32 cellular contexts compared by ENCODE assay signal in the genomic region with DNA sequence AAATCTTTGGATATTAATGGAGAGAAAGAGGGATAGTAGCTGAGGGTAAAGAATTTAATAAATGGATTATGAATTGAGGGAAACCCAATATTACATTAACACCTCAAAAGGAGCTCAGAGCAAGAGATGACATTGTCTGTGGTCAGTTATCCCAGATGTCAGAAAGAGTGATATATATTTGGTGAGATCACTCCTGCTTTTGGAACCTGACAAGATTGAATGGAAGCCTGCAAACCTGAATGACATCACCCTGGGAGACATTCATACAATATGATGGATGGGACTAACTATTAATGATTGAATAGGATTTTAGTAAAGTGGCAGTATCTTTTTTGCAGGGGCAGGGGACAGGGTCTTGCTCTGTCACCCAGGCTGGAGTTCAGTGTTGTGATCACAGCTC. TPM values are rescaled to one million over a fixed set of nuclear protein-coding genes. Genes with fewer than 3 reads are reported as not detected.
"Had no signal": no experiment of that assay in that cellular context is flagged by ENCODE, and none has a peak within 500 bp of the region (broad histone marks: within the 10 kb centered on the region; RNA-seq: fewer than 3 reads in every experiment).

No MANE protein-coding gene starts in this region.

- H3K4me1 ChIP-seq: colonic mucosa, esophagus muscularis mucosa, esophagus squamous epithelium, foreskin keratinocyte, gastrocnemius medialis, gastroesophageal sphincter, heart left ventricle, heart right ventricle had no signal

- DNase-seq: colonic mucosa; cortex of kidney; dermis blood vessel endothelial cell; dorsolateral prefrontal cortex; effector CD4-positive, alpha-beta T cell; effector CD8-positive, alpha-beta T cell; effector memory CD4-positive, alpha-beta T cell; effector memory CD8-positive, alpha-beta T cell; endodermal cell; erythroblast; esophagus squamous epithelium; foreskin fibroblast; foreskin keratinocyte; foreskin melanocyte; gastrocnemius medialis; glutamatergic neuron; head of caudate nucleus; heart left ventricle; heart right ventricle had no signal

- ATAC-seq: effector memory CD8-positive, alpha-beta T cell; esophagus mucosa; foreskin keratinocyte; gastrocnemius medialis; gastroesophageal sphincter; heart left ventricle; heart right ventricle had no signal

- H3K27ac ChIP-seq: colonic mucosa, coronary artery, dorsolateral prefrontal cortex, epithelial cell of prostate, esophagus muscularis mucosa, esophagus squamous epithelium, foreskin keratinocyte, gastrocnemius medialis, gastroesophageal sphincter, heart left ventricle, heart right ventricle had no signal

- H3K4me3 ChIP-seq: colonic mucosa, coronary artery, dorsolateral prefrontal cortex, esophagus muscularis mucosa, esophagus squamous epithelium, gastrocnemius medialis, gastroesophageal sphincter, heart left ventricle, heart right ventricle had no signal

- H3K27me3 ChIP-seq: colonic mucosa, dorsolateral prefrontal cortex, esophagus muscularis mucosa, esophagus squamous epithelium, foreskin keratinocyte, gastrocnemius medialis, gastroesophageal sphincter, heart left ventricle, heart right ventricle had no signal

- FAIRE-seq: colon, endometrium, endothelial cell of umbilical vein, frontal cortex had no signal

- H3K36me3 ChIP-seq: colonic mucosa, esophagus muscularis mucosa, esophagus squamous epithelium, gastrocnemius medialis, gastroesophageal sphincter, heart left ventricle, heart right ventricle had no signal

RNA-seq across cellular contexts. Expression of gene FGR, which starts 43.8 kb away (rescaled TPM):
- total RNA-seq: endodermal cell, endothelial cell of umbilical vein, epithelial cell of proximal tubule, fibroblast of lung, fibroblast of villous mesenchyme, foreskin keratinocyte, glomerular endothelial cell had no signal
- polyA plus RNA-seq: fibroblast of lung had no signal
